In genomic region chr17:66228887-66229782, GRCh38 we compare ENCODE assay signal across 2 cellular contexts.
TF ChIP-seq lines count a peak whose summit lies in the region.

APOH (minus strand) TSS chr17:66229415; CDS start chr17:66229379, 36 bp downstream.

TF ChIP-seq in GM23338, 12 proteins besides CTCF, POLR2A, EP300 and RAD21:
- TF ChIP-seq ZNF462 (CRISPR knock-in tag; IDR thresholded peaks at IDR 0.05) (no peak), REST (IDR thresholded peaks at IDR 0.05; ENCODE audit: unreplicated experiment) (no peak), CREB1 (CRISPR knock-in tag; IDR thresholded peaks at IDR 0.05; ENCODE audit: low read depth) (no peak), POLR2AphosphoS5 (IDR thresholded peaks at IDR 0.05; ENCODE audit: low read depth) (no peak)

TF ChIP-seq in HepG2, 621 proteins besides CTCF, POLR2A, EP300 and RAD21 (continues in another document):
- no peak for TF ChIP-seq MAFK (conservative IDR thresholded peaks at IDR 0.05 in 1 of 2, IDR thresholded peaks at IDR 0.05 in 1 of 2; ENCODE audit: low read length in 2 of 2)
- TF ChIP-seq PRDM10 (CRISPR knock-in tag; IDR thresholded peaks at IDR 0.05; ENCODE audit: low read depth), result no peak
- TF ChIP-seq, protein P1, sequence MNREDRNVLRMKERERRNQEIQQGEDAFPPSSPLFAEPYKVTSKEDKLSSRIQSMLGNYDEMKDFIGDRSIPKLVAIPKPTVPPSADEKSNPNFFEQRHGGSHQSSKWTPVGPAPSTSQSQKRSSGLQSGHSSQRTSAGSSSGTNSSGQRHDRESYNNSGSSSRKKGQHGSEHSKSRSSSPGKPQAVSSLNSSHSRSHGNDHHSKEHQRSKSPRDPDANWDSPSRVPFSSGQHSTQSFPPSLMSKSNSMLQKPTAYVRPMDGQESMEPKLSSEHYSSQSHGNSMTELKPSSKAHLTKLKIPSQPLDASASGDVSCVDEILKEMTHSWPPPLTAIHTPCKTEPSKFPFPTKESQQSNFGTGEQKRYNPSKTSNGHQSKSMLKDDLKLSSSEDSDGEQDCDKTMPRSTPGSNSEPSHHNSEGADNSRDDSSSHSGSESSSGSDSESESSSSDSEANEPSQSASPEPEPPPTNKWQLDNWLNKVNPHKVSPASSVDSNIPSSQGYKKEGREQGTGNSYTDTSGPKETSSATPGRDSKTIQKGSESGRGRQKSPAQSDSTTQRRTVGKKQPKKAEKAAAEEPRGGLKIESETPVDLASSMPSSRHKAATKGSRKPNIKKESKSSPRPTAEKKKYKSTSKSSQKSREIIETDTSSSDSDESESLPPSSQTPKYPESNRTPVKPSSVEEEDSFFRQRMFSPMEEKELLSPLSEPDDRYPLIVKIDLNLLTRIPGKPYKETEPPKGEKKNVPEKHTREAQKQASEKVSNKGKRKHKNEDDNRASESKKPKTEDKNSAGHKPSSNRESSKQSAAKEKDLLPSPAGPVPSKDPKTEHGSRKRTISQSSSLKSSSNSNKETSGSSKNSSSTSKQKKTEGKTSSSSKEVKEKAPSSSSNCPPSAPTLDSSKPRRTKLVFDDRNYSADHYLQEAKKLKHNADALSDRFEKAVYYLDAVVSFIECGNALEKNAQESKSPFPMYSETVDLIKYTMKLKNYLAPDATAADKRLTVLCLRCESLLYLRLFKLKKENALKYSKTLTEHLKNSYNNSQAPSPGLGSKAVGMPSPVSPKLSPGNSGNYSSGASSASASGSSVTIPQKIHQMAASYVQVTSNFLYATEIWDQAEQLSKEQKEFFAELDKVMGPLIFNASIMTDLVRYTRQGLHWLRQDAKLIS (CRISPR knock-in tag; IDR thresholded peaks at IDR 0.05), result 0 out of 2 replicates have a peak, but pooled peaks have one; percentile 56
- TF ChIP-seq ZIK1 (CRISPR knock-in tag; IDR thresholded peaks at IDR 0.05; ENCODE audit: borderline replicate concordance, low read depth), result peak; percentile 49; the same call in 1 of the 2 replicates
- TF ChIP-seq HOXA3 (CRISPR knock-in tag; IDR thresholded peaks at IDR 0.05), result peak; percentile 78
- peak; percentile 66; the same call in 1 of the 2 replicates for TF ChIP-seq SIX4 (CRISPR knock-in tag; IDR thresholded peaks at IDR 0.05)
- TF ChIP-seq RBM22 (optimal IDR thresholded peaks at IDR 0.05; ENCODE audit: low read length), result no peak
- TF ChIP-seq ZNF792 (CRISPR knock-in tag; IDR thresholded peaks at IDR 0.05), result peak; percentile 82
- no peak for TF ChIP-seq ZNF75D (CRISPR knock-in tag; IDR thresholded peaks at IDR 0.05; ENCODE audit: borderline replicate concordance)
- peak; percentile 91 for TF ChIP-seq FOSL1 (CRISPR knock-in tag; IDR thresholded peaks at IDR 0.05; ENCODE audit: borderline replicate concordance)
- TF ChIP-seq ZNF615 (CRISPR knock-in tag; IDR thresholded peaks at IDR 0.05; ENCODE audit: borderline replicate concordance), result no peak
- TF ChIP-seq ZNF317 (CRISPR knock-in tag; IDR thresholded peaks at IDR 0.05), result peak; percentile 24; the same call in 1 of the 2 replicates
- TF ChIP-seq, protein P2, sequence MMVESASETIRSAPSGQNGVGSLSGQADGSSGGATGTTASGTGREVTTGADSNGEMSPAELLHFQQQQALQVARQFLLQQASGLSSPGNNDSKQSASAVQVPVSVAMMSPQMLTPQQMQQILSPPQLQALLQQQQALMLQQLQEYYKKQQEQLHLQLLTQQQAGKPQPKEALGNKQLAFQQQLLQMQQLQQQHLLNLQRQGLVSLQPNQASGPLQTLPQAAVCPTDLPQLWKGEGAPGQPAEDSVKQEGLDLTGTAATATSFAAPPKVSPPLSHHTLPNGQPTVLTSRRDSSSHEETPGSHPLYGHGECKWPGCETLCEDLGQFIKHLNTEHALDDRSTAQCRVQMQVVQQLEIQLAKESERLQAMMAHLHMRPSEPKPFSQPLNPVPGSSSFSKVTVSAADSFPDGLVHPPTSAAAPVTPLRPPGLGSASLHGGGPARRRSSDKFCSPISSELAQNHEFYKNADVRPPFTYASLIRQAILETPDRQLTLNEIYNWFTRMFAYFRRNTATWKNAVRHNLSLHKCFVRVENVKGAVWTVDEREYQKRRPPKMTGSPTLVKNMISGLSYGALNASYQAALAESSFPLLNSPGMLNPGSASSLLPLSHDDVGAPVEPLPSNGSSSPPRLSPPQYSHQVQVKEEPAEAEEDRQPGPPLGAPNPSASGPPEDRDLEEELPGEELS (CRISPR knock-in tag; IDR thresholded peaks at IDR 0.05), result peak; percentile 91
- peak; percentile 71 for TF ChIP-seq ASH2L (IDR thresholded peaks at IDR 0.05; ENCODE audit: insufficient read length, low read depth, low read length)
- no peak for TF ChIP-seq TCF12 (IDR thresholded peaks at IDR 0.05)
- TF ChIP-seq TCF12 (CRISPR knock-in tag; IDR thresholded peaks at IDR 0.05), result peak; percentile 58; the same call in 1 of the 2 replicates
- TF ChIP-seq JUND (CRISPR knock-in tag; IDR thresholded peaks at IDR 0.05), result peak; percentile 88
- peak; percentile 90 for TF ChIP-seq SMYD3 (CRISPR knock-in tag; IDR thresholded peaks at IDR 0.05)
- no peak for TF ChIP-seq ZFP41 (CRISPR knock-in tag; IDR thresholded peaks at IDR 0.05; ENCODE audit: borderline replicate concordance)
- TF ChIP-seq, protein P3, sequence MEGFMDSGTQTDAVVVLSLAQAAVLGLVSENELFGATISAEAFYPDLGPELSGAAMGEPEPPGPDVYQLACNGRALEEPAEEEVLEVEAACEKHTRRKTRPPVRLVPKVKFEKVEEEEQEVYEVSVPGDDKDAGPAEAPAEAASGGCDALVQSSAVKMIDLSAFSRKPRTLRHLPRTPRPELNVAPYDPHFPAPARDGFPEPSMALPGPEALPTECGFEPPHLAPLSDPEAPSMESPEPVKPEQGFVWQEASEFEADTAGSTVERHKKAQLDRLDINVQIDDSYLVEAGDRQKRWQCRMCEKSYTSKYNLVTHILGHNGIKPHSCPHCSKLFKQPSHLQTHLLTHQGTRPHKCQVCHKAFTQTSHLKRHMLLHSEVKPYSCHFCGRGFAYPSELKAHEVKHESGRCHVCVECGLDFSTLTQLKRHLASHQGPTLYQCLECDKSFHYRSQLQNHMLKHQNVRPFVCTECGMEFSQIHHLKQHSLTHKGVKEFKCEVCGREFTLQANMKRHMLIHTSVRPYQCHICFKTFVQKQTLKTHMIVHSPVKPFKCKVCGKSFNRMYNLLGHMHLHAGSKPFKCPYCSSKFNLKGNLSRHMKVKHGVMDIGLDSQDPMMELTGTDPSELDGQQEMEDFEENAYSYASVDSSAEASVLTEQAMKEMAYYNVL (CRISPR knock-in tag; IDR thresholded peaks at IDR 0.05; ENCODE audit: borderline replicate concordance), result no peak
- peak; percentile 96 for TF ChIP-seq HOXA5 (CRISPR knock-in tag; IDR thresholded peaks at IDR 0.05)
- TF ChIP-seq SCMH1 (CRISPR knock-in tag; IDR thresholded peaks at IDR 0.05; ENCODE audit: borderline replicate concordance), result no peak
- TF ChIP-seq KDM1A (CRISPR knock-in tag; IDR thresholded peaks at IDR 0.05), result peak; percentile 66; the same call in 1 of the 2 replicates
- TF ChIP-seq, protein P4, sequence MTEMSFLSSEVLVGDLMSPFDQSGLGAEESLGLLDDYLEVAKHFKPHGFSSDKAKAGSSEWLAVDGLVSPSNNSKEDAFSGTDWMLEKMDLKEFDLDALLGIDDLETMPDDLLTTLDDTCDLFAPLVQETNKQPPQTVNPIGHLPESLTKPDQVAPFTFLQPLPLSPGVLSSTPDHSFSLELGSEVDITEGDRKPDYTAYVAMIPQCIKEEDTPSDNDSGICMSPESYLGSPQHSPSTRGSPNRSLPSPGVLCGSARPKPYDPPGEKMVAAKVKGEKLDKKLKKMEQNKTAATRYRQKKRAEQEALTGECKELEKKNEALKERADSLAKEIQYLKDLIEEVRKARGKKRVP (CRISPR knock-in tag; IDR thresholded peaks at IDR 0.05), result no peak; a peak in 1 of 4 replicates
- 0 out of 2 replicates have a peak, but pooled peaks have one; percentile 17 for TF ChIP-seq KDM3A (CRISPR knock-in tag; IDR thresholded peaks at IDR 0.05; ENCODE audit: low read depth)
- peak; percentile 30; the same call in 1 of the 2 replicates for TF ChIP-seq NR2F2 (IDR thresholded peaks at IDR 0.05; ENCODE audit: borderline replicate concordance, low read depth)
- TF ChIP-seq THAP11 (CRISPR knock-in tag; IDR thresholded peaks at IDR 0.05), result peak; percentile 63
- peak; percentile 63 for TF ChIP-seq PHF21A (CRISPR knock-in tag; IDR thresholded peaks at IDR 0.05)
- peak; percentile 61; the same call in 1 of the 2 replicates for TF ChIP-seq ZKSCAN8 (CRISPR knock-in tag; IDR thresholded peaks at IDR 0.05; ENCODE audit: borderline replicate concordance)
- no peak for TF ChIP-seq MTF1 (CRISPR knock-in tag; IDR thresholded peaks at IDR 0.05)
- peak; percentile 45; the same call in 1 of the 2 replicates for TF ChIP-seq ETV5 (CRISPR knock-in tag; IDR thresholded peaks at IDR 0.05; ENCODE audit: borderline replicate concordance)
- no peak for TF ChIP-seq AKAP8 (CRISPR knock-in tag; IDR thresholded peaks at IDR 0.05)
- TF ChIP-seq MAFG (CRISPR knock-in tag; IDR thresholded peaks at IDR 0.05), result no peak
- TF ChIP-seq MYNN (CRISPR knock-in tag; IDR thresholded peaks at IDR 0.05; ENCODE audit: low read depth), result no peak
- no peak for TF ChIP-seq GABPA (IDR thresholded peaks at IDR 0.05; ENCODE audit: low read depth, low read length)
- peak; percentile 57; the same call in 1 of the 2 replicates for TF ChIP-seq GABPA (CRISPR knock-in tag; IDR thresholded peaks at IDR 0.05; ENCODE audit: low read depth)
- TF ChIP-seq KMT2B (CRISPR knock-in tag; IDR thresholded peaks at IDR 0.05), result peak; percentile 52; the same call in 1 of the 2 replicates
- TF ChIP-seq ZNF274 (CRISPR knock-in tag; IDR thresholded peaks at IDR 0.05), result no peak
- peak; percentile 85 for TF ChIP-seq SOX5 (CRISPR knock-in tag; IDR thresholded peaks at IDR 0.05; ENCODE audit: borderline replicate concordance)
- TF ChIP-seq ZNF432 (CRISPR knock-in tag; IDR thresholded peaks at IDR 0.05; ENCODE audit: borderline replicate concordance), result no peak
- TF ChIP-seq, protein P5, sequence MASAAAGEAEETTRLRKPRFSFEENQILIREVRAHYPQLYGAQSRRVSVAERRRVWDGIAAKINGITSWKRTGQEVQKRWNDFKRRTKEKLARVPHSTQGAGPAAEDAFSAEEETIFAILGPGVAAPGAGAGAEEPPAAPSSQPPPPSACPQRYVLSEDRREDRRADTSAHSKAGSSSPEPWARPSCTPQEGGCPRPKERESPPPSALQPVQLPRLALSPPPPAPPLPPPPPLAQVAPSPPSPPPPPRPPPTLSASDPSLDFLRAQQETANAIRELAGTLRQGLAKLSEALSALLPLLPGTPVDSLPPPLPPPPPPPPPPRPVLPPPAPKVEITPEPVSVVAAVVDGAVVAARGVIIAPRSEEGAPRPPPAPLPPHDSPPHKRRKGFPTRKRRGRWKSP (CRISPR knock-in tag; IDR thresholded peaks at IDR 0.05), result peak; percentile 41; the same call in 1 of the 2 replicates
- TF ChIP-seq, protein P6, sequence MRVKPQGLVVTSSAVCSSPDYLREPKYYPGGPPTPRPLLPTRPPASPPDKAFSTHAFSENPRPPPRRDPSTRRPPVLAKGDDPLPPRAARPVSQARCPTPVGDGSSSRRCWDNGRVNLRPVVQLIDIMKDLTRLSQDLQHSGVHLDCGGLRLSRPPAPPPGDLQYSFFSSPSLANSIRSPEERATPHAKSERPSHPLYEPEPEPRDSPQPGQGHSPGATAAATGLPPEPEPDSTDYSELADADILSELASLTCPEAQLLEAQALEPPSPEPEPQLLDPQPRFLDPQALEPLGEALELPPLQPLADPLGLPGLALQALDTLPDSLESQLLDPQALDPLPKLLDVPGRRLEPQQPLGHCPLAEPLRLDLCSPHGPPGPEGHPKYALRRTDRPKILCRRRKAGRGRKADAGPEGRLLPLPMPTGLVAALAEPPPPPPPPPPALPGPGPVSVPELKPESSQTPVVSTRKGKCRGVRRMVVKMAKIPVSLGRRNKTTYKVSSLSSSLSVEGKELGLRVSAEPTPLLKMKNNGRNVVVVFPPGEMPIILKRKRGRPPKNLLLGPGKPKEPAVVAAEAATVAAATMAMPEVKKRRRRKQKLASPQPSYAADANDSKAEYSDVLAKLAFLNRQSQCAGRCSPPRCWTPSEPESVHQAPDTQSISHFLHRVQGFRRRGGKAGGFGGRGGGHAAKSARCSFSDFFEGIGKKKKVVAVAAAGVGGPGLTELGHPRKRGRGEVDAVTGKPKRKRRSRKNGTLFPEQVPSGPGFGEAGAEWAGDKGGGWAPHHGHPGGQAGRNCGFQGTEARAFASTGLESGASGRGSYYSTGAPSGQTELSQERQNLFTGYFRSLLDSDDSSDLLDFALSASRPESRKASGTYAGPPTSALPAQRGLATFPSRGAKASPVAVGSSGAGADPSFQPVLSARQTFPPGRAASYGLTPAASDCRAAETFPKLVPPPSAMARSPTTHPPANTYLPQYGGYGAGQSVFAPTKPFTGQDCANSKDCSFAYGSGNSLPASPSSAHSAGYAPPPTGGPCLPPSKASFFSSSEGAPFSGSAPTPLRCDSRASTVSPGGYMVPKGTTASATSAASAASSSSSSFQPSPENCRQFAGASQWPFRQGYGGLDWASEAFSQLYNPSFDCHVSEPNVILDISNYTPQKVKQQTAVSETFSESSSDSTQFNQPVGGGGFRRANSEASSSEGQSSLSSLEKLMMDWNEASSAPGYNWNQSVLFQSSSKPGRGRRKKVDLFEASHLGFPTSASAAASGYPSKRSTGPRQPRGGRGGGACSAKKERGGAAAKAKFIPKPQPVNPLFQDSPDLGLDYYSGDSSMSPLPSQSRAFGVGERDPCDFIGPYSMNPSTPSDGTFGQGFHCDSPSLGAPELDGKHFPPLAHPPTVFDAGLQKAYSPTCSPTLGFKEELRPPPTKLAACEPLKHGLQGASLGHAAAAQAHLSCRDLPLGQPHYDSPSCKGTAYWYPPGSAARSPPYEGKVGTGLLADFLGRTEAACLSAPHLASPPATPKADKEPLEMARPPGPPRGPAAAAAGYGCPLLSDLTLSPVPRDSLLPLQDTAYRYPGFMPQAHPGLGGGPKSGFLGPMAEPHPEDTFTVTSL (CRISPR knock-in tag; IDR thresholded peaks at IDR 0.05; ENCODE audit: borderline replicate concordance), result peak; percentile 86; the same call in 1 of the 2 replicates
